In the genomic region with DNA sequence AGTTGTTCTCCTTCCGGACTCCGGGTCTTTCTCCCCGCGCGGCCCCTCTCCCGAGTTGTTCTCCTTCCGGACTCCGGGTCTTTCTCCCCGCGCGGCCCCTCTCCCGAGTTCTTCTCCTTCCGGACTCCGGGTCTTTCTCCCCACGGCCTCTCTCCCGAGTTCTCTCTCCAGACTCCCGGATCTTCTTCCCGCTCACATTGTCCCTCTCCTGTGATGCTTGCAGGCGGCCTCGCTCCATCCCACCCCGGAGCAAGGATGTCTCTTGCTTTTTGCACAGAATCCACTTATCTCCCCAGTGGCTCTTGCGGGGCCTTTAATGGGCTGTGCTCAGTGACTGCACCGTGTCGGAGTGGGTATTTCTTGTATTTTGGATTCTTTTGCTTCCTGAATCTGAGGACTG, we compare ENCODE assay signal across 1 cellular context.
TF ChIP-seq lines count a peak whose summit lies in the region.

No MANE protein-coding gene starts in this region.

TF ChIP-seq in H1, 55 proteins besides CTCF, POLR2A, EP300 and RAD21:
- TF ChIP-seq SP1 (IDR thresholded peaks at IDR 0.05; ENCODE audit: low read depth, low read length) = peak; percentile 89
- TF ChIP-seq, protein P1, sequence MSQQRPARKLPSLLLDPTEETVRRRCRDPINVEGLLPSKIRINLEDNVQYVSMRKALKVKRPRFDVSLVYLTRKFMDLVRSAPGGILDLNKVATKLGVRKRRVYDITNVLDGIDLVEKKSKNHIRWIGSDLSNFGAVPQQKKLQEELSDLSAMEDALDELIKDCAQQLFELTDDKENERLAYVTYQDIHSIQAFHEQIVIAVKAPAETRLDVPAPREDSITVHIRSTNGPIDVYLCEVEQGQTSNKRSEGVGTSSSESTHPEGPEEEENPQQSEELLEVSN (IDR thresholded peaks at IDR 0.05) = peak; percentile 45; the same call in 1 of the 2 replicates
